ENCODE assay signal across 11 cellular contexts in genomic region chr1:243912347-243912746, GRCh38.
"Had no signal": no experiment of that assay in that cellular context is flagged by ENCODE, and none has a peak within 500 bp of the region (broad histone marks: within the 10 kb centered on the region; RNA-seq: fewer than 3 reads in every experiment).

No MANE protein-coding gene starts in this region.

- H3K4me2 ChIP-seq: GM23338 had no signal

- H3K27ac Mint-ChIP-seq: GM23338, HFFc6 had no signal

- DNase-seq: GM23248, GOT3, H7, H9, HCEC 1CT, HFFc6 had no signal

- H3K4me1 ChIP-seq: HAP-1 had no signal

- H3K36me3 ChIP-seq: HAP-1 had no signal

- H2AFZ ChIP-seq: GM23248, GM23338 had no signal

- ATAC-seq: GM23338, HCT116 had no signal

- FAIRE-seq: H1, H54 had no signal

- H3K9me3 ChIP-seq: HAP-1 had no signal

- H3K27ac ChIP-seq: GM23248 had no signal

- H3K9ac ChIP-seq: GM23248 had no signal

- H3K4me3 Mint-ChIP-seq: GM23338, H9, HFFc6 had no signal

- H3K9me3 Mint-ChIP-seq: GM23338, HFFc6 had no signal

- H3K4me3 ChIP-seq: GM23248, GM23338, HAP-1 had no signal
